Comparison of ENCODE assay signal across 18 cellular contexts in genomic region chr15:25679492-25679891, GRCh38.
DNase-seq lines count a peak whose midpoint lies in the region; ATAC-seq, FAIRE-seq and TF ChIP-seq lines count a peak whose summit lies in the region.
"Had no signal": no experiment of that assay in that cellular context is flagged by ENCODE, and none has a peak within 500 bp of the region (broad histone marks: within the 10 kb centered on the region; RNA-seq: fewer than 3 reads in every experiment).

No MANE protein-coding gene starts in this region.

- H2BK120ac ChIP-seq in H9 (ENCODE audit: low read depth, low read length, poor library complexity, severe bottlenecking): no peak overlapping the region
- no peak overlapping the region for H2BK120ac ChIP-seq in neuronal stem cell (ENCODE audit: low read depth, low read length)

- no peak overlapping the region for H3T11ph ChIP-seq in H9 (ENCODE audit: low read length)

- no peak overlapping the region for H4K8ac ChIP-seq in H9 (replicated peaks; ENCODE audit: insufficient read length, low read depth, low read length)
- H4K8ac ChIP-seq in neuronal stem cell (ENCODE audit: low read depth, low read length): no peak overlapping the region

- H3K27ac Mint-ChIP-seq in H9 (no peak overlapping the region), chondrocyte (ENCODE audit: unreplicated experiment) (peak overlapping the region; percentile 22)
- H3K27ac Mint-ChIP-seq: B cell; CD8-positive, alpha-beta T cell; GM23338 had no signal

- no peak overlapping the region; the same call in 1 of the 2 replicates for H3K14ac ChIP-seq in H9 (ENCODE audit: insufficient read depth, low read length)
- H3K14ac ChIP-seq in neuronal stem cell (ENCODE audit: low read length): no peak overlapping the region

- H2BK5ac ChIP-seq in H9 (ENCODE audit: insufficient read length, low read length) (no peak overlapping the region), neuronal stem cell (ENCODE audit: low read length) (no peak overlapping the region)

- H3K36me3 Mint-ChIP-seq in H9 (ENCODE audit: insufficient read depth in 1 of 3, low read depth in 3 of 3) (peaks cover 5 to 18% (median 12%) of the 10 kb centered on the region in 3 experiments; a peak in 6 of 7 replicates), chondrocyte (ENCODE audit: low read depth) (peaks cover 63% of the 10 kb centered on the region)

- ATAC-seq in HG02884 (IDR thresholded peaks at IDR 0.05; ENCODE audit: unreplicated experiment): no peak
- ATAC-seq: CD8-positive, alpha-beta T cell; GM23338 had no signal

- H3K36me3 ChIP-seq in neuronal stem cell (replicated peaks in 1 of 2; ENCODE audit: control insufficient read depth in 2 of 2, insufficient read depth in 2 of 2, low read length in 2 of 2) (no peaks in the 10 kb centered on the region), esophagus muscularis mucosa (peaks cover 0 to 38% (median 19%) of the 10 kb centered on the region in 4 donors)

- H3K4me1 ChIP-seq in H9 (ENCODE audit: insufficient read depth, low read length) (peaks cover 4% of the 10 kb centered on the region; the same call in 1 of the 2 replicates), neuronal stem cell (ENCODE audit: control insufficient read depth in 2 of 2, insufficient read depth in 1 of 2, low read depth in 1 of 2, low read length in 2 of 2) (peaks cover under 1 to 8% of the 10 kb centered on the region in 2 donors), esophagus muscularis mucosa (peaks cover 16 to 75% (median 58%) of the 10 kb centered on the region in 4 donors)
- H3K4me1 ChIP-seq: BLaER1 treated with 17β-estradiol and CSF1 and Interleukin-3, amounts not matched to agents 10 nM and 100 nM had no signal

- no peaks in the 10 kb centered on the region for H3K9me3 ChIP-seq in H9 (ENCODE audit: control insufficient read depth, low read depth, low read length)
- peaks cover 0 to 11% of the 10 kb centered on the region in 2 donors for H3K9me3 ChIP-seq in neuronal stem cell (replicated peaks in 1 of 2; ENCODE audit: control insufficient read depth in 2 of 2, insufficient read depth in 1 of 2, low read depth in 1 of 2, low read length in 2 of 2)
- H3K9me3 ChIP-seq in esophagus muscularis mucosa: no peaks in the 10 kb centered on the region

- H3K4me3 ChIP-seq in neuronal stem cell (ENCODE audit: low read length in 2 of 2) (no peak overlapping the region), esophagus muscularis mucosa (no peak overlapping the region)
- H3K4me3 ChIP-seq: BLaER1 treated with 17β-estradiol and CSF1 and Interleukin-3, amounts not matched to agents 10 nM and 100 nM; GM23338 had no signal

- H3K79me2 ChIP-seq in H9 (ENCODE audit: insufficient read depth, low read length): no peaks in the 10 kb centered on the region

- H3K18ac ChIP-seq in H9 (ENCODE audit: insufficient read length, low read depth, low read length) (peak overlapping the region; percentile 57), neuronal stem cell (ENCODE audit: low read length) (peak overlapping the region; percentile 23)

- DNase-seq in H9: no peak
- DNase-seq in chondrocyte (ENCODE audit: low spot score): no peak
- no peak for DNase-seq in neuronal stem cell (ENCODE audit: low spot score)
- DNase-seq in urothelium cell line (ENCODE audit: low spot score): no peak
- DNase-seq in esophagus muscularis mucosa (ENCODE audit: extremely low spot score): no peak
- DNase-seq in NCI-H1048 (lab: John Stamatoyannopoulos, UW): no peak
- DNase-seq: 8988T, Calu3, DMS79 treated with DMSO at 0.1 percent for 48 hours, GF-D8, IMR-90 had no signal

- H3K27me3 ChIP-seq in H9 (ENCODE audit: insufficient read depth, low read length) (no peaks in the 10 kb centered on the region), neuronal stem cell (ENCODE audit: control insufficient read depth in 3 of 3, insufficient read depth in 3 of 3, low read depth in 1 of 3, low read length in 3 of 3) (no peaks in the 10 kb centered on the region), esophagus muscularis mucosa (no peaks in the 10 kb centered on the region)
- H3K27me3 ChIP-seq: BLaER1 treated with 17β-estradiol and CSF1 and Interleukin-3, amounts not matched to agents 10 nM and 100 nM had no signal

- H4K91ac ChIP-seq in H9 (ENCODE audit: insufficient read length, low read depth, low read length) (no peak overlapping the region), neuronal stem cell (ENCODE audit: low read depth, low read length, poor library complexity) (no peak overlapping the region)

- H3K27me3 Mint-ChIP-seq in H9 (ENCODE audit: low read depth): peaks cover 24% of the 10 kb centered on the region
- H3K27me3 Mint-ChIP-seq in chondrocyte (ENCODE audit: low read depth): no peaks in the 10 kb centered on the region

- H3K56ac ChIP-seq in H9 (ENCODE audit: insufficient read length, low read depth, low read length): no peak overlapping the region

- no peak overlapping the region for H2BK15ac ChIP-seq in H9 (ENCODE audit: low read depth, low read length)
- no peak overlapping the region for H2BK15ac ChIP-seq in neuronal stem cell (ENCODE audit: low read length)

- H3K4ac ChIP-seq in H9 (ENCODE audit: low read depth, low read length) (no peak overlapping the region), neuronal stem cell (ENCODE audit: low read length) (no peak overlapping the region)

- intact Hi-C loops in esophagus muscularis mucosa (cut with DNase I): no loop called here

- no peaks in the 10 kb centered on the region for H3K23me2 ChIP-seq in H9 (ENCODE audit: insufficient read length, low read depth, low read length, poor library complexity, severe bottlenecking)

- H3K4me1 Mint-ChIP-seq in H9 (peaks cover 21 to 42% of the 10 kb centered on the region in 2 experiments), chondrocyte (ENCODE audit: low read depth) (peaks cover 36% of the 10 kb centered on the region)
- H3K4me1 Mint-ChIP-seq: B cell had no signal

- WGBS in H9 (ENCODE audit: extremely low coverage, insufficient read length, low lambda C conversion rate): no CpG with 5 or more reads among the region's 11 CpGs
- no CpG with 5 or more reads among the region's 11 CpGs for WGBS in neuronal stem cell (ENCODE audit: extremely low coverage in 2 of 2, insufficient read length in 2 of 2, insufficient replicate concordance in 1 of 2), 2 donors
- 88% methylated on average over 10 of the region's 11 CpGs for WGBS in esophagus muscularis mucosa

- peaks cover 3 to 8% of the 10 kb centered on the region in 2 experiments; a peak in 3 of 5 replicates for H3K9me3 Mint-ChIP-seq in H9
- no peaks in the 10 kb centered on the region for H3K9me3 Mint-ChIP-seq in chondrocyte (ENCODE audit: low read depth)
- H3K9me3 Mint-ChIP-seq: CD8-positive, alpha-beta T cell had no signal

- H2BK12ac ChIP-seq in H9 (ENCODE audit: insufficient read length, low read depth, low read length) (no peak overlapping the region), neuronal stem cell (ENCODE audit: low read length) (no peak overlapping the region)

- H3K4me2 ChIP-seq in H9 (ENCODE audit: insufficient read depth, insufficient read length, low read length): no peak overlapping the region
- H3K4me2 ChIP-seq in neuronal stem cell (ENCODE audit: insufficient read depth, low read length, poor library complexity, severe bottlenecking): no peak overlapping the region
- H3K4me2 ChIP-seq: BLaER1 treated with 17β-estradiol and CSF1 and Interleukin-3, amounts not matched to agents 10 nM and 100 nM; GM23338 had no signal

- TF ChIP-seq CTCF in H9 (conservative IDR thresholded peaks at IDR 0.05): no peak
- TF ChIP-seq CTCF in chondrocyte (IDR thresholded peaks at IDR 0.05): no peak
- TF ChIP-seq CTCF in esophagus muscularis mucosa (IDR thresholded peaks at IDR 0.05): no peak

- H3K9ac ChIP-seq in H9 (ENCODE audit: extremely low read depth, insufficient read length, low read length) (no peak overlapping the region), neuronal stem cell (ENCODE audit: low read depth, low read length, poor library complexity) (no peak overlapping the region)
- H3K9ac ChIP-seq: BLaER1 treated with 17β-estradiol and CSF1 and Interleukin-3, amounts not matched to agents 10 nM and 100 nM had no signal

- peak; percentile 50 for FAIRE-seq in urothelium cell line (lab: Jason Lieb, UNC)
- FAIRE-seq: H54 had no signal

- no peak overlapping the region for H3K23ac ChIP-seq in H9 (ENCODE audit: insufficient read length, low read depth, low read length)
- no peak overlapping the region for H3K23ac ChIP-seq in neuronal stem cell (ENCODE audit: low read depth, low read length, poor library complexity)

- TF ChIP-seq POLR2A in esophagus muscularis mucosa (IDR thresholded peaks at IDR 0.05; ENCODE audit: low read depth): no peak

- no peak overlapping the region for H3K27ac ChIP-seq in H9 (ENCODE audit: insufficient read length, low read depth, low read length)
- no peak overlapping the region for H3K27ac ChIP-seq in neuronal stem cell (replicated peaks; ENCODE audit: low read length)
- peak overlapping the region in 1 of 4 donors; percentile 40 for H3K27ac ChIP-seq in esophagus muscularis mucosa (replicated peaks in 1 of 4)
- H3K27ac ChIP-seq: BLaER1 treated with 17β-estradiol and CSF1 and Interleukin-3, amounts not matched to agents 10 nM and 100 nM; HL-60 had no signal

- no peak overlapping the region for H2BK20ac ChIP-seq in H9 (ENCODE audit: low read depth, low read length, poor library complexity, severe bottlenecking)

- no peaks in the 10 kb centered on the region for H3K79me1 ChIP-seq in H9 (ENCODE audit: insufficient read depth, low read depth, low read length, poor library complexity, severe bottlenecking)
- H3K79me1 ChIP-seq in neuronal stem cell (ENCODE audit: low read depth, low read length): no peaks in the 10 kb centered on the region

- H2AFZ ChIP-seq in H9 (ENCODE audit: low read length): no peak overlapping the region
- H2AFZ ChIP-seq in neuronal stem cell (ENCODE audit: low read length): no peak overlapping the region
- H2AFZ ChIP-seq: GM23338 had no signal

- H4K20me1 ChIP-seq in H9 (ENCODE audit: control insufficient read depth, insufficient read depth, insufficient read length): no peaks in the 10 kb centered on the region
- H4K20me1 ChIP-seq: BLaER1 treated with 17β-estradiol and CSF1 and Interleukin-3, amounts not matched to agents 10 nM and 100 nM had no signal

- TF ChIP-seq EP300 in esophagus muscularis mucosa (IDR thresholded peaks at IDR 0.05): no peak

- H2AK5ac ChIP-seq in H9 (ENCODE audit: insufficient read length, low read length): no peak overlapping the region
- no peak overlapping the region for H2AK5ac ChIP-seq in neuronal stem cell (ENCODE audit: low read depth, low read length)

- H4K5ac ChIP-seq in H9 (ENCODE audit: insufficient read length, low read depth, low read length): no peak overlapping the region

- no peak overlapping the region for H3K4me3 Mint-ChIP-seq in H9
- no peak overlapping the region for H3K4me3 Mint-ChIP-seq in chondrocyte (ENCODE audit: unreplicated experiment)
- H3K4me3 Mint-ChIP-seq: B cell; CD8-positive, alpha-beta T cell; GM23338 had no signal
